Comparison of ENCODE assay signal across 1 cellular context in the genomic region with DNA sequence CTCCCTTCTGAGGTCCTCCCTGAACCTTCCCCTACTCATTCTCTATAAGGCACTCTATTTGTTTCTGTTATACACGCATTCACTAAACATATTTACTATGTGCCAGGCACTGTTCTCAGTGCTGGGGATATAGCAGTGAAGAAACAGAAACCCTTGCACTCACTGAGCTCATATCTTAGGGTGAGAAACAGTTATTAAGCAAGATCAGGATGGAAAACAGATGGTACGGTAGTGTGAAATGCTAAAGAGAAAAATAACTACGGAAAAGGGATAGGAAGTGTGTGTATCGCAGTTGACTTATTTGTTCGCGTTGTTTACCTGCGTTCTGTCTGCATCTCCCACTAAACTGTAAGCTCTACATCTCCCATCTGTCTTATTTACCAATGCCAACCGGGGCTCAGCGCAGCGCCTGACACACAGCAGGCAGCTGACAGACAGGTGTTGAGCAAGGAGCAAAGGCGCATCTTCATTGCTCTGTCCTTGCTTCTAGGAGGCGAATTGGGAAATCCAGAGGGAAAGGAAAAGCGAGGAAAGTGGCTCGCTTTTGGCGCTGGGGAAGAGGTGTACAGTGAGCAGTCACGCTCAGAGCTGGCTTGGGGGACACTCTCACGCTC.
TF ChIP-seq lines count a peak whose summit lies in the region.

No MANE protein-coding gene starts in this region.

TF ChIP-seq in K562, 482 proteins besides CTCF, POLR2A, EP300 and RAD21 (continued from another document and continues in another):
- peak; percentile 35; the same call in 1 of the 2 replicates for TF ChIP-seq ZBTB40 (IDR thresholded peaks at IDR 0.05)
- no peak for TF ChIP-seq ZBTB40 (CRISPR knock-in tag; IDR thresholded peaks at IDR 0.05)
- no peak for TF ChIP-seq ZNF444 (CRISPR knock-in tag; IDR thresholded peaks at IDR 0.05)
- TF ChIP-seq TAF7 (tag; IDR thresholded peaks at IDR 0.05): no peak
- TF ChIP-seq NFIX (CRISPR knock-in tag; IDR thresholded peaks at IDR 0.05; ENCODE audit: low read depth): no peak
- no peak for TF ChIP-seq SIRT6 (IDR thresholded peaks at IDR 0.05; ENCODE audit: low read depth, low read length)
- no peak for TF ChIP-seq BACH1 (tag; IDR thresholded peaks at IDR 0.05)
- no peak for TF ChIP-seq ARID3B (CRISPR knock-in tag; IDR thresholded peaks at IDR 0.05; ENCODE audit: borderline replicate concordance)
- no peak for TF ChIP-seq CHD4 (IDR thresholded peaks at IDR 0.05; ENCODE audit: insufficient read depth, insufficient replicate concordance, low read depth, low read length, poor library complexity, severe bottlenecking)
- TF ChIP-seq MEIS2 (IDR thresholded peaks at IDR 0.05; ENCODE audit: partially characterized antibody): no peak
- TF ChIP-seq ZNF778 (CRISPR knock-in tag; IDR thresholded peaks at IDR 0.05): no peak
- no peak for TF ChIP-seq CREB1 (IDR thresholded peaks at IDR 0.05)
- TF ChIP-seq CREB1 (CRISPR knock-in tag; IDR thresholded peaks at IDR 0.05): no peak
- TF ChIP-seq SRSF1 (IDR thresholded peaks at IDR 0.05; ENCODE audit: low read depth, low read length): no peak
- TF ChIP-seq, protein P1, sequence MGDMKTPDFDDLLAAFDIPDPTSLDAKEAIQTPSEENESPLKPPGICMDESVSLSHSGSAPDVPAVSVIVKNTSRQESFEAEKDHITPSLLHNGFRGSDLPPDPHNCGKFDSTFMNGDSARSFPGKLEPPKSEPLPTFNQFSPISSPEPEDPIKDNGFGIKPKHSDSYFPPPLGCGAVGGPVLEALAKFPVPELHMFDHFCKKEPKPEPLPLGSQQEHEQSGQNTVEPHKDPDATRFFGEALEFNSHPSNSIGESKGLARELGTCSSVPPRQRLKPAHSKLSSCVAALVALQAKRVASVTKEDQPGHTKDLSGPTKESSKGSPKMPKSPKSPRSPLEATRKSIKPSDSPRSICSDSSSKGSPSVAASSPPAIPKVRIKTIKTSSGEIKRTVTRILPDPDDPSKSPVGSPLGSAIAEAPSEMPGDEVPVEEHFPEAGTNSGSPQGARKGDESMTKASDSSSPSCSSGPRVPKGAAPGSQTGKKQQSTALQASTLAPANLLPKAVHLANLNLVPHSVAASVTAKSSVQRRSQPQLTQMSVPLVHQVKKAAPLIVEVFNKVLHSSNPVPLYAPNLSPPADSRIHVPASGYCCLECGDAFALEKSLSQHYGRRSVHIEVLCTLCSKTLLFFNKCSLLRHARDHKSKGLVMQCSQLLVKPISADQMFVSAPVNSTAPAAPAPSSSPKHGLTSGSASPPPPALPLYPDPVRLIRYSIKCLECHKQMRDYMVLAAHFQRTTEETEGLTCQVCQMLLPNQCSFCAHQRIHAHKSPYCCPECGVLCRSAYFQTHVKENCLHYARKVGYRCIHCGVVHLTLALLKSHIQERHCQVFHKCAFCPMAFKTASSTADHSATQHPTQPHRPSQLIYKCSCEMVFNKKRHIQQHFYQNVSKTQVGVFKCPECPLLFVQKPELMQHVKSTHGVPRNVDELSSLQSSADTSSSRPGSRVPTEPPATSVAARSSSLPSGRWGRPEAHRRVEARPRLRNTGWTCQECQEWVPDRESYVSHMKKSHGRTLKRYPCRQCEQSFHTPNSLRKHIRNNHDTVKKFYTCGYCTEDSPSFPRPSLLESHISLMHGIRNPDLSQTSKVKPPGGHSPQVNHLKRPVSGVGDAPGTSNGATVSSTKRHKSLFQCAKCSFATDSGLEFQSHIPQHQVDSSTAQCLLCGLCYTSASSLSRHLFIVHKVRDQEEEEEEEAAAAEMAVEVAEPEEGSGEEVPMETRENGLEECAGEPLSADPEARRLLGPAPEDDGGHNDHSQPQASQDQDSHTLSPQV (IDR thresholded peaks at IDR 0.05): no peak
- no peak for TF ChIP-seq BDP1 (IDR thresholded peaks at IDR 0.05; ENCODE audit: insufficient read depth, insufficient read length)
- TF ChIP-seq CEBPG (CRISPR knock-in tag; IDR thresholded peaks at IDR 0.05): no peak
- peak in 1 of 2 experiments; percentile 45; a peak in 2 of 4 replicates for TF ChIP-seq CEBPG (tag; conservative IDR thresholded peaks at IDR 0.05 in 1 of 2, IDR thresholded peaks at IDR 0.05 in 1 of 2)
- TF ChIP-seq XRCC3 (IDR thresholded peaks at IDR 0.05): no peak
- TF ChIP-seq, protein P2, sequence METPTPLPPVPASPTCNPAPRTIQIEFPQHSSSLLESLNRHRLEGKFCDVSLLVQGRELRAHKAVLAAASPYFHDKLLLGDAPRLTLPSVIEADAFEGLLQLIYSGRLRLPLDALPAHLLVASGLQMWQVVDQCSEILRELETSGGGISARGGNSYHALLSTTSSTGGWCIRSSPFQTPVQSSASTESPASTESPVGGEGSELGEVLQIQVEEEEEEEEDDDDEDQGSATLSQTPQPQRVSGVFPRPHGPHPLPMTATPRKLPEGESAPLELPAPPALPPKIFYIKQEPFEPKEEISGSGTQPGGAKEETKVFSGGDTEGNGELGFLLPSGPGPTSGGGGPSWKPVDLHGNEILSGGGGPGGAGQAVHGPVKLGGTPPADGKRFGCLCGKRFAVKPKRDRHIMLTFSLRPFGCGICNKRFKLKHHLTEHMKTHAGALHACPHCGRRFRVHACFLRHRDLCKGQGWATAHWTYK (CRISPR knock-in tag; IDR thresholded peaks at IDR 0.05): no peak
- no peak for TF ChIP-seq DMBX1 (CRISPR knock-in tag; IDR thresholded peaks at IDR 0.05; ENCODE audit: borderline replicate concordance)
- TF ChIP-seq NFIC (IDR thresholded peaks at IDR 0.05): no peak
- TF ChIP-seq RBM17 (IDR thresholded peaks at IDR 0.05; ENCODE audit: borderline replicate concordance, low read depth, low read length): no peak
- no peak for TF ChIP-seq ZNF445 (CRISPR knock-in tag; IDR thresholded peaks at IDR 0.05; ENCODE audit: low read depth)
- TF ChIP-seq, protein P3, sequence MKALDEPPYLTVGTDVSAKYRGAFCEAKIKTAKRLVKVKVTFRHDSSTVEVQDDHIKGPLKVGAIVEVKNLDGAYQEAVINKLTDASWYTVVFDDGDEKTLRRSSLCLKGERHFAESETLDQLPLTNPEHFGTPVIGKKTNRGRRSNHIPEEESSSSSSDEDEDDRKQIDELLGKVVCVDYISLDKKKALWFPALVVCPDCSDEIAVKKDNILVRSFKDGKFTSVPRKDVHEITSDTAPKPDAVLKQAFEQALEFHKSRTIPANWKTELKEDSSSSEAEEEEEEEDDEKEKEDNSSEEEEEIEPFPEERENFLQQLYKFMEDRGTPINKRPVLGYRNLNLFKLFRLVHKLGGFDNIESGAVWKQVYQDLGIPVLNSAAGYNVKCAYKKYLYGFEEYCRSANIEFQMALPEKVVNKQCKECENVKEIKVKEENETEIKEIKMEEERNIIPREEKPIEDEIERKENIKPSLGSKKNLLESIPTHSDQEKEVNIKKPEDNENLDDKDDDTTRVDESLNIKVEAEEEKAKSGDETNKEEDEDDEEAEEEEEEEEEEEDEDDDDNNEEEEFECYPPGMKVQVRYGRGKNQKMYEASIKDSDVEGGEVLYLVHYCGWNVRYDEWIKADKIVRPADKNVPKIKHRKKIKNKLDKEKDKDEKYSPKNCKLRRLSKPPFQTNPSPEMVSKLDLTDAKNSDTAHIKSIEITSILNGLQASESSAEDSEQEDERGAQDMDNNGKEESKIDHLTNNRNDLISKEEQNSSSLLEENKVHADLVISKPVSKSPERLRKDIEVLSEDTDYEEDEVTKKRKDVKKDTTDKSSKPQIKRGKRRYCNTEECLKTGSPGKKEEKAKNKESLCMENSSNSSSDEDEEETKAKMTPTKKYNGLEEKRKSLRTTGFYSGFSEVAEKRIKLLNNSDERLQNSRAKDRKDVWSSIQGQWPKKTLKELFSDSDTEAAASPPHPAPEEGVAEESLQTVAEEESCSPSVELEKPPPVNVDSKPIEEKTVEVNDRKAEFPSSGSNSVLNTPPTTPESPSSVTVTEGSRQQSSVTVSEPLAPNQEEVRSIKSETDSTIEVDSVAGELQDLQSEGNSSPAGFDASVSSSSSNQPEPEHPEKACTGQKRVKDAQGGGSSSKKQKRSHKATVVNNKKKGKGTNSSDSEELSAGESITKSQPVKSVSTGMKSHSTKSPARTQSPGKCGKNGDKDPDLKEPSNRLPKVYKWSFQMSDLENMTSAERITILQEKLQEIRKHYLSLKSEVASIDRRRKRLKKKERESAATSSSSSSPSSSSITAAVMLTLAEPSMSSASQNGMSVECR (CRISPR knock-in tag; IDR thresholded peaks at IDR 0.05): no peak; the same call in 1 of the 2 replicates
